Comparison of ENCODE assay signal across 24 cellular contexts in genomic region chr9:69118656-69119055, GRCh38. TPM values are rescaled to one million over a fixed set of nuclear protein-coding genes. Genes with fewer than 3 reads are reported as not detected.
DNase-seq lines count a peak whose midpoint lies in the region; ATAC-seq, FAIRE-seq and TF ChIP-seq lines count a peak whose summit lies in the region.
"Had no signal": no experiment of that assay in that cellular context is flagged by ENCODE, and none has a peak within 500 bp of the region (broad histone marks: within the 10 kb centered on the region; RNA-seq: fewer than 3 reads in every experiment).

No MANE protein-coding gene starts in this region.

- H3K4me2 ChIP-seq in GM23338 = no peak overlapping the region
- H3K4me2 ChIP-seq in PC-9 = no peak overlapping the region
- H3K4me2 ChIP-seq: SK-N-SH had no signal

- no peaks in the 10 kb centered on the region for H3K27me3 ChIP-seq in GM23338 (ENCODE audit: insufficient read depth)
- no peaks in the 10 kb centered on the region for H3K27me3 ChIP-seq in PC-9 (ENCODE audit: insufficient read depth, low read depth)
- H3K27me3 ChIP-seq: MG63 had no signal

- H3F3A ChIP-seq in GM23338 (replicated peaks; ENCODE audit: low read depth) (peaks cover 25% of the 10 kb centered on the region; the same call in 1 of the 2 replicates), PC-9 (ENCODE audit: insufficient read depth, low read depth) (peaks cover 35% of the 10 kb centered on the region)

- H3K36me3 ChIP-seq in GM23338 (ENCODE audit: insufficient read depth) (no peaks in the 10 kb centered on the region), PC-9 (ENCODE audit: low read depth) (no peaks in the 10 kb centered on the region)
- H3K36me3 ChIP-seq: MG63 had no signal

- H3K9me3 ChIP-seq in PC-9 (ENCODE audit: insufficient read depth, low read depth) = no peaks in the 10 kb centered on the region
- H3K9me3 ChIP-seq: MG63, SK-N-SH had no signal

- H4K20me1 ChIP-seq in GM23338 (replicated peaks; ENCODE audit: insufficient read depth) (no peaks in the 10 kb centered on the region), PC-9 (ENCODE audit: insufficient read depth) (no peaks in the 10 kb centered on the region)

- H3K9me3 Mint-ChIP-seq in GM23338 (no peaks in the 10 kb centered on the region), neural crest cell (no peaks in the 10 kb centered on the region), type B pancreatic cell (no peaks in the 10 kb centered on the region)
- H3K9me3 Mint-ChIP-seq: CD8-positive, alpha-beta memory T cell had no signal

- H3K27ac Mint-ChIP-seq in GM23338 = peak overlapping the region; percentile 65
- H3K27ac Mint-ChIP-seq in neural crest cell (ENCODE audit: unreplicated experiment) = no peak overlapping the region
- H3K27ac Mint-ChIP-seq in type B pancreatic cell = peak overlapping the region; percentile 63
- H3K27ac Mint-ChIP-seq: CD8-positive, alpha-beta memory T cell had no signal

- H3K27me3 Mint-ChIP-seq in GM23338 (ENCODE audit: insufficient read depth, low read depth, poor library complexity) = peaks cover 15% of the 10 kb centered on the region
- peaks cover 21% of the 10 kb centered on the region for H3K27me3 Mint-ChIP-seq in neural crest cell (ENCODE audit: low read depth)
- peaks cover 27% of the 10 kb centered on the region for H3K27me3 Mint-ChIP-seq in type B pancreatic cell

- H3K9me2 ChIP-seq in GM23338 (ENCODE audit: insufficient read depth) = no peaks in the 10 kb centered on the region
- H3K9me2 ChIP-seq in PC-9 (ENCODE audit: insufficient read depth) = no peaks in the 10 kb centered on the region
- H3K9me2 ChIP-seq: SK-N-SH had no signal

- peak; percentile 0 for DNase-seq in GM23338 (ENCODE audit: low spot score)
- DNase-seq in PC-9 = no peak
- DNase-seq in neural crest cell (ENCODE audit: low read depth, low spot score) = no peak
- DNase-seq in type B pancreatic cell (ENCODE audit: extremely low spot score, unreplicated experiment) = no peak
- no peak for DNase-seq in NCI-H446 treated with DMSO at 0.1 percent for 48 hours (lab: John Stamatoyannopoulos, UW)
- no peak for DNase-seq in GM19239 (ENCODE audit: insufficient read length, low spot score)
- no peak for DNase-seq in NCI-H2227 treated with DMSO at 0.1 percent for 48 hours (lab: John Stamatoyannopoulos, UW)
- DNase-seq: CD8-positive, alpha-beta memory T cell; DMS 273 treated with DMSO at 0.1 percent for 48 hours; DMS79 treated with DMSO at 0.1 percent for 48 hours; GF-D8; H7; KG1; MG63; NCI-H1417; NCI-H1694; NCI-H2029 treated with DMSO at 0.1 percent for 48 hours; NCI-H510A; NCI-H69; SIG-M5; SK-N-SH had no signal

- H2AFZ ChIP-seq in GM23338 (no peak overlapping the region), PC-9 (no peak overlapping the region)

- no peak for ATAC-seq in GM23338
- ATAC-seq: Panc1 had no signal

- FAIRE-seq in GM19239 (lab: Jason Lieb, UNC) = no peak
- FAIRE-seq: GM12891, HTR-8/SVneo had no signal

- H3K4me1 Mint-ChIP-seq in GM23338 (peaks cover 20% of the 10 kb centered on the region), neural crest cell (peaks cover 21% of the 10 kb centered on the region), type B pancreatic cell (ENCODE audit: unreplicated experiment) (peaks cover 23% of the 10 kb centered on the region)

- CTCF ChIA-PET in PC-9 (lab: Charles Lee) = no interaction called here

- H3K79me2 ChIP-seq in GM23338 (replicated peaks; ENCODE audit: insufficient read depth) (peaks cover 7% of the 10 kb centered on the region), PC-9 (ENCODE audit: low read depth) (peaks cover 27% of the 10 kb centered on the region)

- no peak overlapping the region for H3K4me3 Mint-ChIP-seq in GM23338
- H3K4me3 Mint-ChIP-seq in neural crest cell = peak overlapping the region; percentile 31
- H3K4me3 Mint-ChIP-seq in type B pancreatic cell = no peak overlapping the region

- intact Hi-C loops in PC-9 (cut with micrococcal nuclease; ENCODE audit: unreplicated experiment) = no loop called here

- H3K4me3 ChIP-seq in GM23338 = no peak overlapping the region
- no peak overlapping the region for H3K4me3 ChIP-seq in PC-9
- H3K4me3 ChIP-seq: MG63 had no signal

- BruUV-seq in PC-9 (replicated peaks; lab: Mats Ljungman, UMichigan) = no TSS peak

- H3K27ac ChIP-seq in GM23338 (ENCODE audit: low read depth) (peak overlapping the region; percentile 100), PC-9 (peak overlapping the region; percentile 13; the same call in 1 of the 2 replicates)

- POLR2A ChIA-PET in PC-9 (lab: Charles Lee; ENCODE audit: unreplicated experiment) = no interaction called here

- no peaks in the 10 kb centered on the region for H3K36me3 Mint-ChIP-seq in GM23338 (ENCODE audit: low read depth)
- peaks cover 3% of the 10 kb centered on the region for H3K36me3 Mint-ChIP-seq in neural crest cell (ENCODE audit: low read depth)
- H3K36me3 Mint-ChIP-seq in type B pancreatic cell = no peaks in the 10 kb centered on the region
- H3K36me3 Mint-ChIP-seq: CD8-positive, alpha-beta memory T cell had no signal

- H3K4me1 ChIP-seq in GM23338 (ENCODE audit: insufficient read depth) (peaks cover 9% of the 10 kb centered on the region), PC-9 (replicated peaks; ENCODE audit: insufficient read depth) (peaks cover 48% of the 10 kb centered on the region)

- TF ChIP-seq CTCF in GM23338 (conservative IDR thresholded peaks at IDR 0.05; ENCODE audit: low read depth in 2 of 2) (no peak), PC-9 (conservative IDR thresholded peaks at IDR 0.05) (no peak), neural crest cell (conservative IDR thresholded peaks at IDR 0.05) (no peak), type B pancreatic cell (conservative IDR thresholded peaks at IDR 0.05) (no peak)

TF ChIP-seq in GM23338, 12 proteins besides CTCF, POLR2A, EP300 and RAD21:
- no peak for TF ChIP-seq ETS1 (IDR thresholded peaks at IDR 0.05)
- TF ChIP-seq STAT1 (IDR thresholded peaks at IDR 0.05; ENCODE audit: unreplicated experiment) = no peak

RNA-seq across cellular contexts. Expression of gene TJP2, which starts 55.4 kb away (rescaled TPM):
- 176 and 234 TPM in 2 replicates for total RNA-seq in GM23338 (2014; rRNA removed; shearing (Covaris generic))
- polyA plus RNA-seq in GM23338 (2016; fragmentation: Nextera tagmentation; extraction: Ambion mirVana) = 34.9 and 37.6 TPM in 2 replicates
- total RNA-seq in PC-9 (2021) (120 and 143 TPM in 2 replicates), neural crest cell (24.0 and 27.8 TPM in 2 replicates), type B pancreatic cell (ENCODE audit: low replicate concordance) (85.2 and 187 TPM in 2 replicates)
